ENCODE assay signal across 14 cellular contexts in genomic region chr1:212618466-212619210, GRCh38.
"Had no signal": no experiment of that assay in that cellular context is flagged by ENCODE, and none has a peak within 500 bp of the region (broad histone marks: within the 10 kb centered on the region; RNA-seq: fewer than 3 reads in every experiment).

No MANE protein-coding gene starts in this region.

- H3K4me3 Mint-ChIP-seq: activated CD4-positive, alpha-beta T cell treated with anti-CD3 and anti-CD28 coated beads for 36 hours; activated CD8-positive, alpha-beta T cell treated with anti-CD3 and anti-CD28 coated beads, Interleukin-2, amount 10 ng/mL, durations not matched to agents 7 days and 5 days; activated naive CD4-positive, alpha-beta T cell treated with anti-CD3 and anti-CD28 coated beads, Interleukin-2, amount 50 U/mL, for 24 hours; brain; natural killer cell treated with Interleukin-12 subunit alpha and Interleukin-12 subunit beta and Interleukin-15 and Interleukin-18, amount 100 ng/mL, for 72 hours had no signal

- H3K4me1 ChIP-seq: uterus had no signal

- H3K27me3 ChIP-seq: heart left ventricle, uterus had no signal

- H3K36me3 ChIP-seq: uterus had no signal

- H3K27me3 Mint-ChIP-seq: activated CD4-positive, alpha-beta T cell treated with anti-CD3 and anti-CD28 coated beads for 36 hours; activated naive CD4-positive, alpha-beta T cell treated with anti-CD3 and anti-CD28 coated beads, Interleukin-2, amount 50 U/mL, for 24 hours had no signal

- H3K9me3 Mint-ChIP-seq: activated naive CD4-positive, alpha-beta T cell treated with anti-CD3 and anti-CD28 coated beads, Interleukin-2, amount 50 U/mL, for 24 hours; activated T-helper 2 cell treated with anti-CD3 and anti-CD28 coated beads, Interferon-gamma antibody, Interleukin-2, Interleukin-4, amounts not matched to agents 10 μg/mL and 5 μg/mL and 100 μg/mL, durations not matched to agents 14 hours and 24 hours and 36 hours; brain; natural killer cell treated with Interleukin-12 subunit alpha and Interleukin-12 subunit beta and Interleukin-15 and Interleukin-18, amount 100 ng/mL, for 72 hours had no signal

- H3K9me3 ChIP-seq: heart left ventricle, uterus had no signal

- H3K27ac Mint-ChIP-seq: activated CD4-positive, alpha-beta T cell treated with anti-CD3 and anti-CD28 coated beads for 36 hours; activated CD8-positive, alpha-beta T cell treated with anti-CD3 and anti-CD28 coated beads, Interleukin-2, amount 10 ng/mL, durations not matched to agents 7 days and 5 days; activated naive CD4-positive, alpha-beta T cell treated with anti-CD3 and anti-CD28 coated beads, Interleukin-2, amount 50 U/mL, for 24 hours; activated T-helper 2 cell treated with anti-CD3 and anti-CD28 coated beads, Interferon-gamma antibody, Interleukin-2, Interleukin-4, amounts not matched to agents 10 μg/mL and 5 μg/mL and 100 μg/mL, durations not matched to agents 14 hours and 24 hours and 36 hours; natural killer cell treated with Interleukin-12 subunit alpha and Interleukin-12 subunit beta and Interleukin-15 and Interleukin-18, amount 100 ng/mL, for 72 hours had no signal

- ATAC-seq: activated CD4-positive, alpha-beta T cell treated with anti-CD3 and anti-CD28 coated beads for 36 hours; activated CD8-positive, alpha-beta T cell treated with anti-CD3 and anti-CD28 coated beads, Interleukin-2, amount 10 ng/mL, durations not matched to agents 7 days and 5 days; heart left ventricle; left lobe of liver; natural killer cell treated with Interleukin-12 subunit alpha and Interleukin-12 subunit beta and Interleukin-15 and Interleukin-18, amount 100 ng/mL, for 72 hours had no signal

- H3K4me3 ChIP-seq: heart left ventricle, skin epidermis, uterus had no signal

- DNase-seq: activated CD4-positive, alpha-beta T cell treated with anti-CD3 and anti-CD28 coated beads for 36 hours; activated CD8-positive, alpha-beta T cell treated with anti-CD3 and anti-CD28 coated beads, Interleukin-2, amount 10 ng/mL, durations not matched to agents 7 days and 5 days; dermis blood vessel endothelial cell; foreskin melanocyte; heart left ventricle; occipital lobe; uterus had no signal

- H3K27ac ChIP-seq: heart left ventricle, skin epidermis, uterus, VCaP had no signal
